ENCODE assay signal across 2 cellular contexts in genomic region chr3:59308684-59309083, GRCh38.
TF ChIP-seq lines count a peak whose summit lies in the region.

No MANE protein-coding gene starts in this region.

TF ChIP-seq in GM23338, 12 proteins besides CTCF, POLR2A, EP300 and RAD21:
- no peak for TF ChIP-seq ETS1 (IDR thresholded peaks at IDR 0.05)
- TF ChIP-seq REST (IDR thresholded peaks at IDR 0.05; ENCODE audit: unreplicated experiment): no peak
- TF ChIP-seq EZH2phosphoT487 (IDR thresholded peaks at IDR 0.05; ENCODE audit: unreplicated experiment): no peak
- TF ChIP-seq EZH2 (IDR thresholded peaks at IDR 0.05; ENCODE audit: low read depth, unreplicated experiment): no peak
- TF ChIP-seq ZNF462 (CRISPR knock-in tag; IDR thresholded peaks at IDR 0.05): no peak
- no peak for TF ChIP-seq JUNB (IDR thresholded peaks at IDR 0.05; ENCODE audit: unreplicated experiment)
- TF ChIP-seq NANOG (IDR thresholded peaks at IDR 0.05; ENCODE audit: borderline replicate concordance): no peak
- TF ChIP-seq POLR2AphosphoS5 (IDR thresholded peaks at IDR 0.05; ENCODE audit: low read depth): no peak
- no peak for TF ChIP-seq CREB1 (CRISPR knock-in tag; IDR thresholded peaks at IDR 0.05; ENCODE audit: low read depth)
- TF ChIP-seq STAT1 (IDR thresholded peaks at IDR 0.05; ENCODE audit: unreplicated experiment): no peak
- no peak for TF ChIP-seq ZNF114 (CRISPR knock-in tag; IDR thresholded peaks at IDR 0.05)
- no peak for TF ChIP-seq ZNF331 (CRISPR knock-in tag; IDR thresholded peaks at IDR 0.05; ENCODE audit: low read depth)

TF ChIP-seq in GM12878, 131 proteins besides CTCF, POLR2A, EP300 and RAD21:
- TF ChIP-seq TARDBP (IDR thresholded peaks at IDR 0.05; ENCODE audit: borderline replicate concordance) (no peak), HCFC1 (IDR thresholded peaks at IDR 0.05; ENCODE audit: low read length) (no peak), ATF7 (IDR thresholded peaks at IDR 0.05; ENCODE audit: low read depth) (no peak), CHD2 (IDR thresholded peaks at IDR 0.05; ENCODE audit: borderline replicate concordance, low read depth, low read length) (no peak), PRDM15 (CRISPR knock-in tag; IDR thresholded peaks at IDR 0.05) (no peak), EED (IDR thresholded peaks at IDR 0.05; ENCODE audit: low read depth) (no peak), HDAC2 (IDR thresholded peaks at IDR 0.05) (no peak), ZNF384 (IDR thresholded peaks at IDR 0.05; ENCODE audit: borderline replicate concordance, low read depth, low read length) (no peak), LARP7 (IDR thresholded peaks at IDR 0.05) (no peak), MEF2B (IDR thresholded peaks at IDR 0.05; ENCODE audit: partially characterized antibody, poor library complexity, severe bottlenecking) (no peak), SREBF2 (IDR thresholded peaks at IDR 0.05; ENCODE audit: low read length) (no peak)
